8 cellular contexts compared by ENCODE assay signal in genomic region chr9:133532937-133533668, GRCh38. TPM values are rescaled to one million over a fixed set of nuclear protein-coding genes. Genes with fewer than 3 reads are reported as not detected.
DNase-seq lines count a peak whose midpoint lies in the region; ATAC-seq, FAIRE-seq and TF ChIP-seq lines count a peak whose summit lies in the region.

No MANE protein-coding gene starts in this region.

- peak; percentile 82 for ATAC-seq in CD4-positive, alpha-beta T cell (ENCODE audit: poor library complexity)
- ATAC-seq in Panc1 (peak; percentile 82), foreskin keratinocyte (no peak), GM19035 (IDR thresholded peaks at IDR 0.05; ENCODE audit: unreplicated experiment) (no peak)

- peak overlapping the region; percentile 85 for H3K27ac Mint-ChIP-seq in CD4-positive, alpha-beta T cell

- WGBS in prostate gland, result 63% methylated on average over 20 of the region's 20 CpGs

- H3K27me3 Mint-ChIP-seq in CD4-positive, alpha-beta T cell, result peaks cover 6% of the 10 kb centered on the region

- in situ Hi-C loops in Panc1 (cut with HindIII; ENCODE audit: low pct_unique_long_range_greater_than_20kb, low sequenced_read_pairs), result no loop called here

- H3K36me3 Mint-ChIP-seq in CD4-positive, alpha-beta T cell (ENCODE audit: low read depth), result no peaks in the 10 kb centered on the region

- no peaks in the 10 kb centered on the region; the same call in 1 of the 2 replicates for H3K4me1 ChIP-seq in Panc1 (ENCODE audit: control insufficient read depth, insufficient read depth, low read length)
- no peaks in the 10 kb centered on the region for H3K4me1 ChIP-seq in foreskin keratinocyte
- H3K4me1 ChIP-seq in prostate gland (replicated peaks), result peaks cover 6% of the 10 kb centered on the region

- TF ChIP-seq CTCF in CD4-positive, alpha-beta T cell (IDR thresholded peaks at IDR 0.05), result peak; percentile 32
- peak; percentile 79 for TF ChIP-seq CTCF in Panc1 (IDR thresholded peaks at IDR 0.05)
- peak; percentile 64 for TF ChIP-seq CTCF in foreskin keratinocyte (conservative IDR thresholded peaks at IDR 0.05)
- TF ChIP-seq CTCF in prostate gland (IDR thresholded peaks at IDR 0.05), result peak; percentile 34 to 73 (median 55)

- no peak for FAIRE-seq in HTR-8/SVneo (lab: Jason Lieb, UNC)

- no peaks in the 10 kb centered on the region for H3K27me3 ChIP-seq in CD4-positive, alpha-beta T cell (ENCODE audit: control insufficient read depth, insufficient read depth, low read length)
- H3K27me3 ChIP-seq in Panc1 (ENCODE audit: control insufficient read depth, insufficient read depth, low read length), result no peaks in the 10 kb centered on the region
- peaks cover 84% of the 10 kb centered on the region for H3K27me3 ChIP-seq in foreskin keratinocyte
- H3K27me3 ChIP-seq in prostate gland (replicated peaks; ENCODE audit: insufficient read depth), result peaks cover 5% of the 10 kb centered on the region

- no peaks in the 10 kb centered on the region for H3K9me3 ChIP-seq in CD4-positive, alpha-beta T cell (ENCODE audit: control insufficient read depth, low read length)
- H3K9me3 ChIP-seq in Panc1 (ENCODE audit: control insufficient read depth, insufficient read depth, low read depth, low read length), result no peaks in the 10 kb centered on the region
- H3K9me3 ChIP-seq in prostate gland, result no peaks in the 10 kb centered on the region

- no TSS peak for BruUV-seq in Panc1 (replicated peaks; lab: Mats Ljungman, UMichigan)

- POLR2A ChIA-PET in CD4-positive, alpha-beta T cell (lab: Charles Lee), result interaction anchor here (1.2 to 1.8 kb wide), 2 partner anchors 24 kb away, joined by 4 to 9 read pairs; no protein-coding TSS in a partner anchor
- POLR2A ChIA-PET in Panc1 (lab: Charles Lee), result no interaction called here

- H3K4me1 Mint-ChIP-seq in CD4-positive, alpha-beta T cell (ENCODE audit: low read depth), result peaks cover 12% of the 10 kb centered on the region

- DNase-seq in CD4-positive, alpha-beta T cell, result peak; percentile 47 to 83 (median 62)
- DNase-seq in HTR-8/SVneo (ENCODE audit: insufficient read length, low spot score) (peak; percentile 22), Panc1 (ENCODE audit: low read depth, low spot score) (peak; percentile 10), foreskin keratinocyte (no peak), prostate gland (ENCODE audit: low spot score) (peak; percentile 39), putamen (ENCODE audit: low spot score) (no peak)
- peak; percentile 24 to 31 for DNase-seq in activated T-helper 1 cell treated with anti-CD3 and anti-CD28 coated beads, Interleukin-2, amount 50 U/mL, for 16 hours (ENCODE audit: low read depth in 1 of 2, low spot score in 1 of 2)

- intact Hi-C loops in CD4-positive, alpha-beta T cell (cut with DNase I, micrococcal nuclease), result loop anchor here (1.0 to 10.0 kb wide), 4 partner anchors 182 to 462 kb away; partner anchors contain the start of gene VAV2 (in 2 of the 2)
- intact Hi-C loops in Panc1 (cut with micrococcal nuclease; ENCODE audit: unreplicated experiment) (loop anchor here (1.0 kb wide), 1 partner anchor 193 kb away; no protein-coding TSS in a partner anchor), prostate gland (cut with DNase I) (loop anchor here (2.0 kb wide), 1 partner anchor 194 kb away; no protein-coding TSS in a partner anchor)

- H3K4me3 Mint-ChIP-seq in CD4-positive, alpha-beta T cell, result peak overlapping the region; percentile 87

- no peak for TF ChIP-seq POLR2A in prostate gland (IDR thresholded peaks at IDR 0.05)

- H3K9me3 Mint-ChIP-seq in CD4-positive, alpha-beta T cell, result no peaks in the 10 kb centered on the region

- H3K4me3 ChIP-seq in Panc1 (ENCODE audit: low read depth in 2 of 2, low read length in 2 of 2) (no peak overlapping the region), prostate gland (no peak overlapping the region)

- H3K27ac ChIP-seq in CD4-positive, alpha-beta T cell (ENCODE audit: low read depth, low read length), result no peak overlapping the region
- H3K27ac ChIP-seq in Panc1 (ENCODE audit: low read length) (no peak overlapping the region), foreskin keratinocyte (no peak overlapping the region), prostate gland (no peak overlapping the region)

- H3K36me3 ChIP-seq in Panc1 (ENCODE audit: control insufficient read depth, insufficient read depth, low read length), result no peaks in the 10 kb centered on the region
- no peaks in the 10 kb centered on the region for H3K36me3 ChIP-seq in prostate gland

- CTCF ChIA-PET in CD4-positive, alpha-beta T cell (lab: Charles Lee), result no interaction called here
- CTCF ChIA-PET in Panc1 (lab: Charles Lee), result no interaction called here

RNA-seq across cellular contexts. Expression of gene ADAMTSL2, which starts 1.4 kb away (rescaled TPM):
- 1 to 10 TPM; 1.2 to 1.3 TPM for total RNA-seq in CD4-positive, alpha-beta T cell
- total RNA-seq in Panc1 (2021; ENCODE audit: unreplicated experiment) (0.10 TPM), foreskin keratinocyte (not detected in 2 replicates), prostate gland (10 to 100 TPM in 1 of 2 donors, 1 to 10 TPM in 1; 1.6 to 11.6 TPM)
- polyA plus RNA-seq in Panc1 (2012; ENCODE audit: insufficient read length), result 0.25 TPM
- polyA plus RNA-seq in foreskin keratinocyte, result not detected in 2 replicates

RNA-seq across cellular contexts. Expression of gene MYMK, which starts 8.3 kb away (rescaled TPM):
- total RNA-seq in CD4-positive, alpha-beta T cell, result not detected
- total RNA-seq in Panc1 (2021; ENCODE audit: unreplicated experiment) (not detected), foreskin keratinocyte (not detected in 2 replicates), prostate gland (not detected)
- not detected for polyA plus RNA-seq in Panc1 (2012; ENCODE audit: insufficient read length)
- polyA plus RNA-seq in foreskin keratinocyte, result not detected in 2 replicates

RNA-seq across cellular contexts. Expression of gene SLC2A6, which starts 54.2 kb away (rescaled TPM):
- 1 to 10 TPM; 1.8 to 3.2 TPM for total RNA-seq in CD4-positive, alpha-beta T cell
- total RNA-seq in Panc1 (2021; ENCODE audit: unreplicated experiment) (48.2 TPM), foreskin keratinocyte (33.7 and 41.7 TPM in 2 replicates), prostate gland (1 to 10 TPM in 1 of 2 donors, under 1 TPM in 1; 0.77 to 3.4 TPM)
- polyA plus RNA-seq in Panc1 (2012; ENCODE audit: insufficient read length), result 71.4 TPM
- polyA plus RNA-seq in foreskin keratinocyte, result 30.9 and 37.1 TPM in 2 replicates

Comparison
In these comparisons a context has a peak if more than half of its experiments do, and no peak if none do; other contexts are left out.
1. ATAC-seq: peak in CD4-positive, alpha-beta T cell (single experiment) and Panc1 (single experiment); none in foreskin keratinocyte (single experiment) and GM19035 (single experiment).
2. DNase-seq: peak in CD4-positive, alpha-beta T cell (10 of 10), HTR-8/SVneo (single experiment), Panc1 (single experiment), activated T-helper 1 cell treated with anti-CD3 and anti-CD28 coated beads, Interleukin-2, amount 50 U/mL, for 16 hours (2 of 2) and prostate gland (single experiment); none in foreskin keratinocyte (0 of 2) and putamen (single experiment).
3. Peak in every context shown above with its lines, with median percentiles within 50 percentile points of each other: CTCF ChIP-seq.